Comparison of ENCODE assay signal across 8 cellular contexts in the genomic region with DNA sequence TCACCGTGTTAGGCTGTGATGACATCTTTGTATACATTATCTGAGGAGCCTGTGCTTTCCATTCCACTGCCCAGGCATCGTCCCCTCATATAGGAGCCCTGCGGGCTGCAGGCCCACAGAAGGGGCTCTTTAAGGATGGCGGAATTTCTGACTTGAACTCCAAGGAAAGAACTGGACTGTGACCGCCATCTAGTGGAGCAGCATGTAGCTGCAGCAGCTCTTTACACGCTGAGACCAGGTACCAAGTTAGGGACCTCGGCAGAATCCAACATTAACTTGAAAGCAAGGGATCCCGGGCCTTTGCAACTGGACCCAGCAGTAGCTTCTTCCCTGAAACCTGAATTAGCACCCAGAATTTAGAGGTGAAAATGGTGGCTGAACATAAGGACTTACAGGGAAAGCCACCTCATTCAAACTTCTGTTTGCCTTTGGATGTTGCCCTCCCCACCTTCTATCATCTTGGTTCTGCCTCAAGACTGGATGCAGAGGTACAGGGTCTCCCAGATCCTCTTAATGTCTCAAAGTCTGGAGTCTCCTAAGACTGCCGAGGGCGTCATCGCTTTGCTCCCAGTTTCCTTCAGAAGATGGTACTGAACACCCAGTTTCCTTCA.
DNase-seq lines count a peak whose midpoint lies in the region; ATAC-seq and TF ChIP-seq lines count a peak whose summit lies in the region.

No MANE protein-coding gene starts in this region.

- H3K4me3 ChIP-seq in HEK293 (ENCODE audit: low read depth, low read length) = no peak overlapping the region
- no peak overlapping the region for H3K4me3 ChIP-seq in skeletal muscle cell (ENCODE audit: low read depth, low read length)

- no peak overlapping the region for H3K27ac Mint-ChIP-seq in activated naive CD8-positive, alpha-beta T cell treated with anti-CD3 and anti-CD28 coated beads, Interleukin-2, amount 50 U/mL, for 24 hours
- H3K27ac Mint-ChIP-seq in stimulated activated memory B cell treated with anti-CD40 and anti-IgM and Interleukin-4, amounts not matched to agents 10 μg/mL and 1 μg/mL and 100 μg/mL, for 72 hours = no peak overlapping the region

- intact Hi-C loops in left ventricle myocardium superior (cut with micrococcal nuclease) = loop anchor here (10.0 kb wide), 1 partner anchor 138 kb away; a partner anchor contains a TSS

- no peak overlapping the region for H3K27ac ChIP-seq in HEK293 (ENCODE audit: extremely low read depth, low read depth, low read length)

- peak; percentile 80 for DNase-seq in D341Med (ENCODE audit: low spot score)
- peak; percentile 55 for DNase-seq in NCI-H69 (lab: John Stamatoyannopoulos, UW)
- peak; percentile 55 for DNase-seq in activated naive CD8-positive, alpha-beta T cell treated with anti-CD3 and anti-CD28 coated beads, Interleukin-2, amount 50 U/mL, for 24 hours
- peak; percentile 66 for DNase-seq in left ventricle myocardium superior
- peak; percentile 19 for DNase-seq in skeletal muscle cell (ENCODE audit: low read depth)

- peaks cover 25% of the 10 kb centered on the region for H3K27me3 Mint-ChIP-seq in activated naive CD8-positive, alpha-beta T cell treated with anti-CD3 and anti-CD28 coated beads, Interleukin-2, amount 50 U/mL, for 24 hours
- H3K27me3 Mint-ChIP-seq in stimulated activated memory B cell treated with anti-CD40 and anti-IgM and Interleukin-4, amounts not matched to agents 10 μg/mL and 1 μg/mL and 100 μg/mL, for 72 hours = peaks cover 25% of the 10 kb centered on the region

- no peak overlapping the region for H3K4me3 Mint-ChIP-seq in activated naive CD8-positive, alpha-beta T cell treated with anti-CD3 and anti-CD28 coated beads, Interleukin-2, amount 50 U/mL, for 24 hours
- H3K4me3 Mint-ChIP-seq in stimulated activated memory B cell treated with anti-CD40 and anti-IgM and Interleukin-4, amounts not matched to agents 10 μg/mL and 1 μg/mL and 100 μg/mL, for 72 hours = no peak overlapping the region

- no peaks in the 10 kb centered on the region for H3K4me1 ChIP-seq in HEK293 (ENCODE audit: control insufficient read depth, insufficient read depth, low read length)

- POLR2A ChIA-PET in HEK293 (lab: Yijun Ruan, JAX) = no interaction called here

- CTCF ChIA-PET in HEK293 (lab: Yijun Ruan, JAX) = interaction anchor here (0.6 to 4.5 kb wide), 29 partner anchors 9 to 884 kb away, joined by 3 to 27 read pairs (median 4); a partner anchor contains a TSS

- ATAC-seq in activated naive CD8-positive, alpha-beta T cell treated with anti-CD3 and anti-CD28 coated beads, Interleukin-2, amount 50 U/mL, for 24 hours = no peak
- ATAC-seq in left ventricle myocardium superior = peak; percentile 80
- no peak for ATAC-seq in stimulated activated memory B cell treated with anti-CD40 and anti-IgM and Interleukin-4, amounts not matched to agents 10 μg/mL and 1 μg/mL and 100 μg/mL, for 72 hours
- ATAC-seq in HG03097 (IDR thresholded peaks at IDR 0.05; ENCODE audit: low FRiP score, unreplicated experiment) = no peak

- no peaks in the 10 kb centered on the region for H3K9me3 Mint-ChIP-seq in activated naive CD8-positive, alpha-beta T cell treated with anti-CD3 and anti-CD28 coated beads, Interleukin-2, amount 50 U/mL, for 24 hours
- no peaks in the 10 kb centered on the region for H3K9me3 Mint-ChIP-seq in stimulated activated memory B cell treated with anti-CD40 and anti-IgM and Interleukin-4, amounts not matched to agents 10 μg/mL and 1 μg/mL and 100 μg/mL, for 72 hours

- TF ChIP-seq CTCF in HEK293 (tag by site-specific recombination; IDR thresholded peaks at IDR 0.05) = peak; percentile 51

- H3K36me3 Mint-ChIP-seq in activated naive CD8-positive, alpha-beta T cell treated with anti-CD3 and anti-CD28 coated beads, Interleukin-2, amount 50 U/mL, for 24 hours (ENCODE audit: low read depth) = no peaks in the 10 kb centered on the region
- H3K36me3 Mint-ChIP-seq in stimulated activated memory B cell treated with anti-CD40 and anti-IgM and Interleukin-4, amounts not matched to agents 10 μg/mL and 1 μg/mL and 100 μg/mL, for 72 hours = no peaks in the 10 kb centered on the region

- H3K36me3 ChIP-seq in HEK293 (ENCODE audit: control insufficient read depth in 2 of 2, insufficient read depth in 1 of 2, low read length in 2 of 2) = no peaks in the 10 kb centered on the region

- no peaks in the 10 kb centered on the region for H3K9me3 ChIP-seq in HEK293 (ENCODE audit: control insufficient read depth, insufficient read depth, low read depth, low read length)

- no peaks in the 10 kb centered on the region for H3K4me1 Mint-ChIP-seq in activated naive CD8-positive, alpha-beta T cell treated with anti-CD3 and anti-CD28 coated beads, Interleukin-2, amount 50 U/mL, for 24 hours
- H3K4me1 Mint-ChIP-seq in stimulated activated memory B cell treated with anti-CD40 and anti-IgM and Interleukin-4, amounts not matched to agents 10 μg/mL and 1 μg/mL and 100 μg/mL, for 72 hours = no peaks in the 10 kb centered on the region

TF ChIP-seq in HEK293, 187 proteins besides CTCF, POLR2A, EP300 and RAD21:
- no peak for TF ChIP-seq YY2 (tag by site-specific recombination; IDR thresholded peaks at IDR 0.05)
- peak; percentile 70 for TF ChIP-seq ZNF654 (tag by site-specific recombination; IDR thresholded peaks at IDR 0.05; ENCODE audit: low read depth)
- no peak for TF ChIP-seq ZNF768 (tag by site-specific recombination; IDR thresholded peaks at IDR 0.05)
- TF ChIP-seq ZNF426 (tag by site-specific recombination; IDR thresholded peaks at IDR 0.05) = no peak
- TF ChIP-seq, protein P1, sequence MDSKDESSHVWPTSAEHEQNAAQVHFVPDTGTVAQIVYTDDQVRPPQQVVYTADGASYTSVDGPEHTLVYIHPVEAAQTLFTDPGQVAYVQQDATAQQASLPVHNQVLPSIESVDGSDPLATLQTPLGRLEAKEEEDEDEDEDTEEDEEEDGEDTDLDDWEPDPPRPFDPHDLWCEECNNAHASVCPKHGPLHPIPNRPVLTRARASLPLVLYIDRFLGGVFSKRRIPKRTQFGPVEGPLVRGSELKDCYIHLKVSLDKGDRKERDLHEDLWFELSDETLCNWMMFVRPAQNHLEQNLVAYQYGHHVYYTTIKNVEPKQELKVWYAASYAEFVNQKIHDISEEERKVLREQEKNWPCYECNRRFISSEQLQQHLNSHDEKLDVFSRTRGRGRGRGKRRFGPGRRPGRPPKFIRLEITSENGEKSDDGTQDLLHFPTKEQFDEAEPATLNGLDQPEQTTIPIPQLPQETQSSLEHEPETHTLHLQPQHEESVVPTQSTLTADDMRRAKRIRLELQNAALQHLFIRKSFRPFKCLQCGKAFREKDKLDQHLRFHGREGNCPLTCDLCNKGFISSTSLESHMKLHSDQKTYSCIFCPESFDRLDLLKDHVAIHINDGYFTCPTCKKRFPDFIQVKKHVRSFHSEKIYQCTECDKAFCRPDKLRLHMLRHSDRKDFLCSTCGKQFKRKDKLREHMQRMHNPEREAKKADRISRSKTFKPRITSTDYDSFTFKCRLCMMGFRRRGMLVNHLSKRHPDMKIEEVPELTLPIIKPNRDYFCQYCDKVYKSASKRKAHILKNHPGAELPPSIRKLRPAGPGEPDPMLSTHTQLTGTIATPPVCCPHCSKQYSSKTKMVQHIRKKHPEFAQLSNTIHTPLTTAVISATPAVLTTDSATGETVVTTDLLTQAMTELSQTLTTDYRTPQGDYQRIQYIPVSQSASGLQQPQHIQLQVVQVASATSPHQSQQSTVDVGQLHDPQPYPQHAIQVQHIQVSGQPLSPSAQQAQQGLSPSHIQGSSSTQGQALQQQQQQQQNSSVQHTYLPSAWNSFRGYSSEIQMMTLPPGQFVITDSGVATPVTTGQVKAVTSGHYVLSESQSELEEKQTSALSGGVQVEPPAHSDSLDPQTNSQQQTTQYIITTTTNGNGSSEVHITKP (tag by site-specific recombination; IDR thresholded peaks at IDR 0.05) = peak; percentile 88
- TF ChIP-seq ZNF341 (tag by site-specific recombination; IDR thresholded peaks at IDR 0.05; ENCODE audit: low read depth) = no peak
- TF ChIP-seq, protein P2, sequence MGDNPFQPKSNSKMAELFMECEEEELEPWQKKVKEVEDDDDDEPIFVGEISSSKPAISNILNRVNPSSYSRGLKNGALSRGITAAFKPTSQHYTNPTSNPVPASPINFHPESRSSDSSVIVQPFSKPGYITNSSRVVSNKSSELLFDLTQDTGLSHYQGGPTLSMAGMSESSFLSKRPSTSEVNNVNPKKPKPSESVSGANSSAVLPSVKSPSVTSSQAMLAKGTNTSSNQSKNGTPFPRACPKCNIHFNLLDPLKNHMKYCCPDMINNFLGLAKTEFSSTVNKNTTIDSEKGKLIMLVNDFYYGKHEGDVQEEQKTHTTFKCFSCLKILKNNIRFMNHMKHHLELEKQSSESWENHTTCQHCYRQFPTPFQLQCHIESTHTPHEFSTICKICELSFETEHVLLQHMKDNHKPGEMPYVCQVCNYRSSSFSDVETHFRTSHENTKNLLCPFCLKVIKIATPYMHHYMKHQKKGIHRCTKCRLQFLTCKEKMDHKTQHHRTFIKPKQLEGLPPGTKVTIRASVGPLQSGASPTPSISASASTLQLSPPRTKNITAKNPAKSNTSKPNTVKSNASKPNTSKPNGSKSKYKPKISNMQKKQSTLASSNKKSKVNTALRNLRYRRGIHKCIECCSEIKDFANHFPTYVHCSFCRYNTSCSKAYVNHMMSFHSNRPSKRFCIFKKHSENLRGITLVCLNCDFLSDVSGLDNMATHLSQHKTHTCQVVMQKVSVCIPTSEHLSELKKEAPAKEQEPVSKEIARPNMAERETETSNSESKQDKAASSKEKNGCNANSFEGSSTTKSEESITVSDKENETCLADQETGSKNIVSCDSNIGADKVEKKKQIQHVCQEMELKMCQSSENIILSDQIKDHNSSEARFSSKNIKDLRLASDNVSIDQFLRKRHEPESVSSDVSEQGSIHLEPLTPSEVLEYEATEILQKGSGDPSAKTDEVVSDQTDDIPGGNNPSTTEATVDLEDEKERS (tag by site-specific recombination; IDR thresholded peaks at IDR 0.05) = no peak
- TF ChIP-seq PRDM1 (tag by site-specific recombination; IDR thresholded peaks at IDR 0.05) = no peak
- TF ChIP-seq ZBTB48 (tag by site-specific recombination; IDR thresholded peaks at IDR 0.05) = peak; percentile 92

Comparison
In these comparisons a context has a peak if more than half of its experiments do, and no peak if none do; other contexts are left out.
1. DNase-seq: peak in every context shown above with its lines; median percentile 80 in D341Med; 66 in left ventricle myocardium superior; 55 in NCI-H69; 55 in activated naive CD8-positive, alpha-beta T cell treated with anti-CD3 and anti-CD28 coated beads, Interleukin-2, amount 50 U/mL, for 24 hours; 19 in skeletal muscle cell.